Comparison of ENCODE assay signal across 20 cellular contexts in the genomic region with DNA sequence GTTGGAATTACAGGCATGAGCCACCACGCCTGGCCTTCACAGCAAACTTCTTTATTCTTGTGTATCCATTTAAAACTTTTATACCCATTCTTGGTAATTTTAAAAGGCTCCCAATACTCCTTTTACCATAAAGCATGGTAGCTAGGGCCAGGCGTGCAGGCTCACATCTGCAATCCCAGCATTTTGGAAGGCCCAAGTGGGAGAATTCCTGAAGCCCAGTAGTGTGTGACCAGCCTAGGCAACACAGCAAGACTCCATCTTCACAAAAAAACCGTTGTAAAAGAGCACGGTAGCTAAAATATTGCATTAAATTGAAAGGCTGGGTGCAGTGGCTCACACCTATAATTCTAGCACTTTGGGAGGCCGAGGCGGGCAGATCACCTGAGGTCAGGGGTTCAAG.
"Had no signal": no experiment of that assay in that cellular context is flagged by ENCODE, and none has a peak within 500 bp of the region (broad histone marks: within the 10 kb centered on the region; RNA-seq: fewer than 3 reads in every experiment).

No MANE protein-coding gene starts in this region.

- H3K27ac ChIP-seq: HL-60, KMS-11 had no signal

- H3K9ac ChIP-seq: KMS-11 had no signal

- H3K4me2 ChIP-seq: KMS-11 had no signal

- ATAC-seq: K562, SK-N-SH treated with all-trans-retinoic acid at 6 μM for 48 hours had no signal

- DNase-seq: Kasumi-1, MM.1S, NCI-H1092 treated with DMSO at 0.1 percent for 48 hours, NCI-H1436, NCI-H187, NCI-H2029, NCI-H2081 treated with DMSO at 0.1 percent for 48 hours, NCI-H2171, NCI-H226, NCI-H446, NCI-H510A, NCI-H524 treated with DMSO at 0.1 percent for 48 hours, NCI-H69, NCI-H774, RPMI8226, SHP77 had no signal

- H3K4me3 ChIP-seq: K562 had no signal
